In genomic region chr9:90441814-90442213, GRCh38 we compare ENCODE assay signal across 22 cellular contexts.
DNase-seq lines count a peak whose midpoint lies in the region; ATAC-seq and TF ChIP-seq lines count a peak whose summit lies in the region.
"Had no signal": no experiment of that assay in that cellular context is flagged by ENCODE, and none has a peak within 500 bp of the region (broad histone marks: within the 10 kb centered on the region; RNA-seq: fewer than 3 reads in every experiment).

No MANE protein-coding gene starts in this region.

- intact Hi-C loops in activated CD4-positive, alpha-beta memory T cell treated with anti-CD3 and anti-CD28 coated beads for 36 hours (cut with micrococcal nuclease), result no loop called here

- no peak overlapping the region for H3K4me3 Mint-ChIP-seq in activated CD4-positive, alpha-beta memory T cell treated with anti-CD3 and anti-CD28 coated beads for 36 hours
- H3K4me3 Mint-ChIP-seq: activated CD4-positive, alpha-beta T cell treated with anti-CD3 and anti-CD28 coated beads, Interleukin-2, amount 10 ng/mL, durations not matched to agents 24 days and 14 days; activated naive CD8-positive, alpha-beta T cell; T-cell had no signal

- no peak overlapping the region for H3K4me3 ChIP-seq in epithelial cell of proximal tubule (ENCODE audit: low read depth, low read length)
- H3K4me3 ChIP-seq: esophagus muscularis mucosa, gastrocnemius medialis, thoracic aorta had no signal

- DNase-seq in ACHN, result peak; percentile 94
- peak; percentile 55 for DNase-seq in HK-2 (ENCODE audit: unreplicated experiment)
- peak; percentile 61 for DNase-seq in NCI-H510A treated with DMSO at 0.1 percent for 48 hours (lab: John Stamatoyannopoulos, UW)
- DNase-seq in epithelial cell of proximal tubule (ENCODE audit: low read depth), result peak; percentile 83
- no peak for DNase-seq in activated CD4-positive, alpha-beta memory T cell treated with anti-CD3 and anti-CD28 coated beads for 36 hours
- no peak for DNase-seq in activated CD4-positive, CD25-positive, alpha-beta regulatory T cell treated with anti-CD3 and anti-CD28 coated beads, Interleukin-2, amount 50 U/mL, for 72 hours
- DNase-seq in GM19238 (ENCODE audit: insufficient read length, low spot score), result no peak
- DNase-seq: activated CD4-positive, alpha-beta T cell treated with anti-CD3 and anti-CD28 coated beads, Interleukin-2, amount 10 ng/mL, durations not matched to agents 24 days and 14 days; effector CD8-positive, alpha-beta T cell; gastrocnemius medialis; HCEC 1CT; islet precursor cell; KBM-7; NCI-H2081 treated with DMSO at 0.1 percent for 48 hours; SIG-M5; stimulated activated CD4-positive, alpha-beta T cell treated with anti-CD3 and anti-CD28 coated beads, Interleukin-4, amount 100 ng/mL, for 24 hours; stimulated activated naive CD4-positive, alpha-beta T cell treated with Interleukin-2 at 50 U/mL for 16 hours; T-cell had no signal

- H3K27me3 Mint-ChIP-seq in activated CD4-positive, alpha-beta memory T cell treated with anti-CD3 and anti-CD28 coated beads for 36 hours, result peaks cover 12% of the 10 kb centered on the region

- no peaks in the 10 kb centered on the region for H3K36me3 Mint-ChIP-seq in activated CD4-positive, alpha-beta memory T cell treated with anti-CD3 and anti-CD28 coated beads for 36 hours
- H3K36me3 Mint-ChIP-seq: activated naive CD8-positive, alpha-beta T cell; T-cell had no signal

- CTCF ChIA-PET in activated CD4-positive, alpha-beta memory T cell treated with anti-CD3 and anti-CD28 coated beads for 36 hours (lab: Charles Lee), result no interaction called here

- POLR2A ChIA-PET in activated CD4-positive, alpha-beta memory T cell treated with anti-CD3 and anti-CD28 coated beads for 36 hours (lab: Charles Lee), result no interaction called here

- H3K9me3 Mint-ChIP-seq in activated CD4-positive, alpha-beta memory T cell treated with anti-CD3 and anti-CD28 coated beads for 36 hours, result peaks cover 11% of the 10 kb centered on the region

- in situ Hi-C loops in ACHN (cut with HindIII; ENCODE audit: low pct_ligation_motif_present, low pct_unique_long_range_greater_than_20kb, low sequenced_read_pairs), result no loop called here

- no peak overlapping the region for H3K27ac Mint-ChIP-seq in activated CD4-positive, alpha-beta memory T cell treated with anti-CD3 and anti-CD28 coated beads for 36 hours
- H3K27ac Mint-ChIP-seq: activated CD4-positive, alpha-beta T cell treated with anti-CD3 and anti-CD28 coated beads, Interleukin-2, amount 10 ng/mL, durations not matched to agents 24 days and 14 days; activated naive CD8-positive, alpha-beta T cell; T-cell had no signal

- ATAC-seq in HG02884 (IDR thresholded peaks at IDR 0.05; ENCODE audit: unreplicated experiment), result no peak
- ATAC-seq: gastrocnemius medialis, T-cell had no signal

- no peaks in the 10 kb centered on the region for H3K4me1 Mint-ChIP-seq in activated CD4-positive, alpha-beta memory T cell treated with anti-CD3 and anti-CD28 coated beads for 36 hours (ENCODE audit: low read depth)
- H3K4me1 Mint-ChIP-seq: activated CD4-positive, alpha-beta T cell treated with anti-CD3 and anti-CD28 coated beads, Interleukin-2, amount 10 ng/mL, durations not matched to agents 24 days and 14 days; T-cell had no signal

- TF ChIP-seq CTCF in epithelial cell of proximal tubule (conservative IDR thresholded peaks at IDR 0.05; ENCODE audit: low read depth, low read length), result no peak

Comparison
In these comparisons a context has a peak if more than half of its experiments do, and no peak if none do; other contexts are left out.
1. DNase-seq: peak in ACHN (single experiment), HK-2 (single experiment), NCI-H510A treated with DMSO at 0.1 percent for 48 hours (single experiment) and epithelial cell of proximal tubule (single experiment); none in activated CD4-positive, alpha-beta memory T cell treated with anti-CD3 and anti-CD28 coated beads for 36 hours (single experiment), activated CD4-positive, CD25-positive, alpha-beta regulatory T cell treated with anti-CD3 and anti-CD28 coated beads, Interleukin-2, amount 50 U/mL, for 72 hours (single experiment) and GM19238 (single experiment).